9 cellular contexts compared by ENCODE assay signal in genomic region chr3:143016321-143016972, GRCh38. TPM values are rescaled to one million over a fixed set of nuclear protein-coding genes. Genes with fewer than 3 reads are reported as not detected.
DNase-seq lines count a peak whose midpoint lies in the region; TF ChIP-seq lines count a peak whose summit lies in the region.
"Had no signal": no experiment of that assay in that cellular context is flagged by ENCODE, and none has a peak within 500 bp of the region (broad histone marks: within the 10 kb centered on the region; RNA-seq: fewer than 3 reads in every experiment).

No MANE protein-coding gene starts in this region.

- H3K27me3 Mint-ChIP-seq in CD4-positive, alpha-beta memory T cell: no peaks in the 10 kb centered on the region

- peaks cover 34 to 66% of the 10 kb centered on the region in 2 donors for H3K36me3 Mint-ChIP-seq in CD4-positive, alpha-beta memory T cell

- no peaks in the 10 kb centered on the region for H3K9me3 Mint-ChIP-seq in CD4-positive, alpha-beta memory T cell

- POLR2A ChIA-PET in CD4-positive, alpha-beta memory T cell (lab: Charles Lee; ENCODE audit: partially characterized antibody): interaction anchor here (2.1 kb wide), 1 partner anchor 15 kb away, joined by 8 read pairs; the partner anchor contains the start of gene U2SURP

- peaks cover 48% of the 10 kb centered on the region for H3K36me3 ChIP-seq in CD4-positive, alpha-beta memory T cell (ENCODE audit: insufficient read depth, low read length)
- H3K36me3 ChIP-seq in ascending aorta (peaks cover 33 to 62% of the 10 kb centered on the region in 2 donors), HAP-1 (replicated peaks) (peaks cover 65% of the 10 kb centered on the region)

- no peak overlapping the region for H3K4me3 ChIP-seq in CD4-positive, alpha-beta memory T cell (ENCODE audit: low read length in 2 of 2)
- no peak overlapping the region for H3K4me3 ChIP-seq in ascending aorta
- H3K4me3 ChIP-seq in HAP-1: no peak overlapping the region

- H3K4me1 Mint-ChIP-seq in CD4-positive, alpha-beta memory T cell: peaks cover 7 to 22% (median 14%) of the 10 kb centered on the region in 4 donors

- intact Hi-C loops in CD4-positive, alpha-beta memory T cell (cut with micrococcal nuclease): no loop called here
- intact Hi-C loops in ascending aorta (cut with DNase I): no loop called here

- peak in 2 of 3 experiments; percentile 25 to 44 for TF ChIP-seq CTCF in ascending aorta (IDR thresholded peaks at IDR 0.05)

- peak overlapping the region in 2 of 7 donors; percentile 6 to 42 for H3K27ac Mint-ChIP-seq in CD4-positive, alpha-beta memory T cell

- peak in 4 of 5 donors; percentile 18 to 40 (median 26) for DNase-seq in CD4-positive, alpha-beta memory T cell
- DNase-seq in HT-29 (ENCODE audit: low spot score) (peak; percentile 45), ascending aorta (ENCODE audit: low spot score in 2 of 2) (no peak), lung microvascular endothelial cell (ENCODE audit: low read depth in 2 of 2) (peak; percentile 17 to 31), NCI-H774 (lab: John Stamatoyannopoulos, UW) (no peak), HAP-1 (ENCODE audit: low spot score in 2 of 2) (no peak), NCI-H187 (lab: John Stamatoyannopoulos, UW) (no peak), GM03348 (ENCODE audit: low spot score) (no peak)

- H3K4me1 ChIP-seq in CD4-positive, alpha-beta memory T cell (ENCODE audit: insufficient read depth, low read length): no peaks in the 10 kb centered on the region
- no peaks in the 10 kb centered on the region for H3K4me1 ChIP-seq in ascending aorta
- no peaks in the 10 kb centered on the region; the same call in 1 of the 2 replicates for H3K4me1 ChIP-seq in HAP-1

- no peaks in the 10 kb centered on the region for H3K27me3 ChIP-seq in CD4-positive, alpha-beta memory T cell (ENCODE audit: insufficient read depth, low read length)
- H3K27me3 ChIP-seq in ascending aorta: no peaks in the 10 kb centered on the region
- no peaks in the 10 kb centered on the region for H3K27me3 ChIP-seq in HAP-1 (ENCODE audit: low read depth)

- H3K4me3 Mint-ChIP-seq in CD4-positive, alpha-beta memory T cell: no peak overlapping the region

- no peaks in the 10 kb centered on the region for H3K9me3 ChIP-seq in CD4-positive, alpha-beta memory T cell (ENCODE audit: control insufficient read depth in 1 of 2, low read length in 2 of 2)
- H3K9me3 ChIP-seq in ascending aorta: no peaks in the 10 kb centered on the region
- no peaks in the 10 kb centered on the region for H3K9me3 ChIP-seq in HAP-1

- CTCF ChIA-PET in CD4-positive, alpha-beta memory T cell (lab: Charles Lee; ENCODE audit: partially characterized antibody): interaction anchor here (0.6 to 1.6 kb wide), 7 partner anchors 8 to 582 kb away, joined by 3 to 11 read pairs (median 3); no protein-coding TSS in a partner anchor

- in situ Hi-C loops in HAP-1 (cut with MboI; ENCODE audit: low sequenced_read_pairs): no loop called here

- no peak overlapping the region for H3K27ac ChIP-seq in CD4-positive, alpha-beta memory T cell (ENCODE audit: low read depth, low read length)
- no peak overlapping the region for H3K27ac ChIP-seq in ascending aorta

RNA-seq across cellular contexts. Expression of gene U2SURP, which starts 15.1 kb away (rescaled TPM):
- total RNA-seq in CD4-positive, alpha-beta memory T cell: 100 to 1,000 TPM; 137 TPM
- 100 to 1,000 TPM in 1 of 2 donors, 10 to 100 TPM in 1; 97.6 to 115 TPM for polyA plus RNA-seq in CD4-positive, alpha-beta memory T cell
- total RNA-seq in HT-29 (2014; rRNA removed; shearing (Covaris generic)): 50.4 and 52.5 TPM in 2 replicates
- 68.6 TPM for total RNA-seq in ascending aorta
- total RNA-seq in lung microvascular endothelial cell: 18.5 and 27.2 TPM in 2 replicates

RNA-seq across cellular contexts. Expression of gene PAQR9, which starts 53.0 kb away (rescaled TPM):
- total RNA-seq in CD4-positive, alpha-beta memory T cell: not detected
- not detected for polyA plus RNA-seq in CD4-positive, alpha-beta memory T cell
- total RNA-seq in HT-29 (2014; rRNA removed; shearing (Covaris generic)): not detected in 2 replicates
- total RNA-seq in ascending aorta (not detected), lung microvascular endothelial cell (not detected in 2 replicates)
- total RNA-seq: activated CD8-positive, alpha-beta memory T cell treated with anti-CD3 and anti-CD28 coated beads for 36 hours had no signal

Comparison
In these comparisons a context has a peak if more than half of its experiments do, and no peak if none do; other contexts are left out.
1. DNase-seq: peak in CD4-positive, alpha-beta memory T cell (4 of 5), HT-29 (single experiment) and lung microvascular endothelial cell (2 of 2); none in ascending aorta (0 of 2), NCI-H774 (single experiment), HAP-1 (0 of 2), NCI-H187 (0 of 2) and GM03348 (single experiment).